12 cellular contexts compared by ENCODE assay signal in genomic region chr7:112009081-112009480, GRCh38.
A peak's percentile ranks its signal among the peaks of the same experiment; 100 is the strongest.
DNase-seq lines count a peak whose midpoint lies in the region; ATAC-seq and TF ChIP-seq lines count a peak whose summit lies in the region.
"Had no signal": no experiment of that assay in that cellular context is flagged by ENCODE, and none has a peak within 500 bp of the region (broad histone marks: within the 10 kb centered on the region; RNA-seq: fewer than 3 reads in every experiment).

No MANE protein-coding gene starts in this region.

- H3K9me3 ChIP-seq in osteoblast (ENCODE audit: low read depth, low read length) (no peaks in the 10 kb centered on the region), Caco-2 (no peaks in the 10 kb centered on the region)
- H3K9me3 ChIP-seq: prostate gland had no signal

- intact Hi-C loops in Caco-2 (cut with micrococcal nuclease; ENCODE audit: unreplicated experiment), result no loop called here

- H3K27ac Mint-ChIP-seq in Caco-2 (ENCODE audit: unreplicated experiment), result no peak overlapping the region
- no peak overlapping the region for H3K27ac Mint-ChIP-seq in naive thymus-derived CD8-positive, alpha-beta T cell

- no peak overlapping the region for H3K4me3 Mint-ChIP-seq in Caco-2 (ENCODE audit: unreplicated experiment)
- H3K4me3 Mint-ChIP-seq in naive thymus-derived CD8-positive, alpha-beta T cell, result no peak overlapping the region

- no peaks in the 10 kb centered on the region for H3K36me3 Mint-ChIP-seq in Caco-2 (ENCODE audit: insufficient read depth, unreplicated experiment)
- H3K36me3 Mint-ChIP-seq in naive thymus-derived CD8-positive, alpha-beta T cell, result no peaks in the 10 kb centered on the region

- BruUV-seq in Caco-2 (replicated peaks; lab: Mats Ljungman, UMichigan), result no TSS peak

- H3K27ac ChIP-seq in RWPE1 (no peak overlapping the region), osteoblast (ENCODE audit: low read depth, low read length) (no peak overlapping the region)
- H3K27ac ChIP-seq: KMS-11, prostate gland had no signal

- DNase-seq in RWPE1 (ENCODE audit: low spot score), result peak; percentile 20
- peak; percentile 92 for DNase-seq in iris pigment epithelial cell (ENCODE audit: low read depth)
- DNase-seq in osteoblast (ENCODE audit: insufficient read length, low spot score, missing footprints), result no peak
- DNase-seq in iPS-NIHi11 (ENCODE audit: low spot score), result no peak
- DNase-seq in Caco-2, result no peak
- no peak for DNase-seq in naive thymus-derived CD8-positive, alpha-beta T cell
- DNase-seq: central memory CD4-positive, alpha-beta T cell; DND-41 had no signal

- POLR2A ChIA-PET in RWPE1 (lab: Yijun Ruan, JAX; ENCODE audit: low non-redundant PET) (no interaction called here), Caco-2 (lab: Charles Lee) (no interaction called here)
- POLR2A ChIA-PET in naive thymus-derived CD8-positive, alpha-beta T cell (lab: Charles Lee), result no interaction called here

- H3K4me1 ChIP-seq in osteoblast (ENCODE audit: insufficient read depth, low read length), result no peaks in the 10 kb centered on the region
- peaks cover 10% of the 10 kb centered on the region for H3K4me1 ChIP-seq in Caco-2
- H3K4me1 ChIP-seq: prostate gland had no signal

- H3K9me3 Mint-ChIP-seq in Caco-2 (ENCODE audit: unreplicated experiment), result no peaks in the 10 kb centered on the region
- no peaks in the 10 kb centered on the region for H3K9me3 Mint-ChIP-seq in naive thymus-derived CD8-positive, alpha-beta T cell

- CTCF ChIA-PET in RWPE1 (lab: Yijun Ruan, JAX), result no interaction called here
- CTCF ChIA-PET in Caco-2 (lab: Charles Lee), result no interaction called here

- no peaks in the 10 kb centered on the region for H3K27me3 Mint-ChIP-seq in Caco-2 (ENCODE audit: insufficient read depth, unreplicated experiment)
- H3K27me3 Mint-ChIP-seq in naive thymus-derived CD8-positive, alpha-beta T cell, result peaks cover 0 to 13% (median 0%) of the 10 kb centered on the region in 5 donors

- ATAC-seq in GM18499 (IDR thresholded peaks at IDR 0.05; ENCODE audit: insufficient read depth, unreplicated experiment) (peak; percentile 77), HG02852 (IDR thresholded peaks at IDR 0.05; ENCODE audit: unreplicated experiment) (peak; percentile 83)
- no peak for ATAC-seq in naive thymus-derived CD8-positive, alpha-beta T cell

- peaks cover 2% of the 10 kb centered on the region for H3K79me2 ChIP-seq in osteoblast (ENCODE audit: insufficient read depth, low read length)

- H2AFZ ChIP-seq in osteoblast (ENCODE audit: low read length), result no peak overlapping the region

- H3K4me1 Mint-ChIP-seq in Caco-2 (ENCODE audit: low read depth, unreplicated experiment), result peaks cover 21% of the 10 kb centered on the region
- H3K4me1 Mint-ChIP-seq in naive thymus-derived CD8-positive, alpha-beta T cell, result peaks cover 0 to 2% (median 0%) of the 10 kb centered on the region in 4 donors

- H3K4me2 ChIP-seq in osteoblast (ENCODE audit: insufficient read depth, low read length), result no peak overlapping the region
- H3K4me2 ChIP-seq: KMS-11 had no signal

- TF ChIP-seq CTCF in RWPE1 (conservative IDR thresholded peaks at IDR 0.05; ENCODE audit: low read depth), result no peak
- TF ChIP-seq CTCF in osteoblast (IDR thresholded peaks at IDR 0.05; ENCODE audit: extremely low read depth, low read depth, low read length), result no peak
- TF ChIP-seq CTCF in Caco-2 (IDR thresholded peaks at IDR 0.05; ENCODE audit: insufficient read depth in 1 of 2, low read depth in 1 of 2, low read length in 1 of 2, severe bottlenecking in 1 of 2, unreplicated experiment in 1 of 2), result no peak

- H3K36me3 ChIP-seq in osteoblast (ENCODE audit: insufficient read depth, low read length) (no peaks in the 10 kb centered on the region), Caco-2 (ENCODE audit: control insufficient read depth, insufficient read depth, low read length) (no peaks in the 10 kb centered on the region; the same call in 1 of the 2 replicates)
- H3K36me3 ChIP-seq: prostate gland had no signal

- H3K4me3 ChIP-seq in osteoblast (ENCODE audit: insufficient read depth, low read length) (no peak overlapping the region), Caco-2 (ENCODE audit: low read depth, low read length) (no peak overlapping the region)
- H3K4me3 ChIP-seq: prostate gland had no signal

- H3K27me3 ChIP-seq in osteoblast (ENCODE audit: insufficient read depth, low read length) (no peaks in the 10 kb centered on the region), Caco-2 (replicated peaks; ENCODE audit: control insufficient read depth, insufficient read depth, low read length) (no peaks in the 10 kb centered on the region)

- no peaks in the 10 kb centered on the region for H4K20me1 ChIP-seq in osteoblast (ENCODE audit: insufficient read depth, low read length)

Comparison
In these comparisons a context has a peak if more than half of its experiments do, and no peak if none do; other contexts are left out.
1. ATAC-seq: peak in GM18499 (single experiment) and HG02852 (single experiment); none in naive thymus-derived CD8-positive, alpha-beta T cell (0 of 2).
2. DNase-seq: peak in RWPE1 (single experiment) and iris pigment epithelial cell (single experiment); none in osteoblast (single experiment), iPS-NIHi11 (single experiment), Caco-2 (0 of 2) and naive thymus-derived CD8-positive, alpha-beta T cell (0 of 10).